38 cellular contexts compared by ENCODE assay signal in genomic region chr3:112096176-112096575, GRCh38. TPM values are rescaled to one million over a fixed set of nuclear protein-coding genes. Genes with fewer than 3 reads are reported as not detected.
DNase-seq lines count a peak whose midpoint lies in the region; FAIRE-seq and TF ChIP-seq lines count a peak whose summit lies in the region.
"Had no signal": no experiment of that assay in that cellular context is flagged by ENCODE, and none has a peak within 500 bp of the region (broad histone marks: within the 10 kb centered on the region; RNA-seq: fewer than 3 reads in every experiment).

No MANE protein-coding gene starts in this region.

- H3K27ac ChIP-seq in neural progenitor cell = no peak overlapping the region
- H3K27ac ChIP-seq: esophagus muscularis mucosa had no signal

- H3K27me3 ChIP-seq in neural progenitor cell = no peaks in the 10 kb centered on the region
- H3K27me3 ChIP-seq: body of pancreas, esophagus muscularis mucosa had no signal

- peak overlapping the region; percentile 39 for H3K27ac Mint-ChIP-seq in nephron progenitor cell
- no peak overlapping the region for H3K27ac Mint-ChIP-seq in neural progenitor cell
- H3K27ac Mint-ChIP-seq: activated CD4-positive, alpha-beta memory T cell treated with anti-CD3 and anti-CD28 coated beads for 36 hours; CD4-positive, alpha-beta T cell; endodermal cell had no signal

- no peak overlapping the region for H3K9ac ChIP-seq in neural progenitor cell

- no peak overlapping the region for H3K4me3 ChIP-seq in fibroblast of villous mesenchyme (ENCODE audit: low read depth, low read length)
- H3K4me3 ChIP-seq in neural progenitor cell = no peak overlapping the region
- H3K4me3 ChIP-seq: body of pancreas, esophagus muscularis mucosa, GM12878, PC-9 had no signal

- H3K27me3 Mint-ChIP-seq in nephron progenitor cell (ENCODE audit: low read depth, poor library complexity) (no peaks in the 10 kb centered on the region), neural progenitor cell (ENCODE audit: insufficient read depth, low read depth) (no peaks in the 10 kb centered on the region)
- H3K27me3 Mint-ChIP-seq: activated CD4-positive, alpha-beta memory T cell treated with anti-CD3 and anti-CD28 coated beads for 36 hours; CD4-positive, alpha-beta T cell; stimulated activated naive CD8-positive, alpha-beta T cell treated with anti-CD3 and anti-CD28 coated beads, Interleukin-15, amount 100 ng/mL, for 72 hours had no signal

- no peaks in the 10 kb centered on the region for H3K9me3 ChIP-seq in neural progenitor cell (ENCODE audit: low read depth)
- H3K9me3 ChIP-seq: body of pancreas, esophagus muscularis mucosa had no signal

- no peaks in the 10 kb centered on the region for H3K79me2 ChIP-seq in neural progenitor cell (ENCODE audit: low read depth)

- H3K4me2 ChIP-seq in neural progenitor cell = no peak overlapping the region

- no peaks in the 10 kb centered on the region for H3K36me3 ChIP-seq in neural progenitor cell
- H3K36me3 ChIP-seq: esophagus muscularis mucosa had no signal

- H3K36me3 Mint-ChIP-seq in nephron progenitor cell (ENCODE audit: low read depth) (peaks cover 72% of the 10 kb centered on the region), neural progenitor cell (peaks cover 3% of the 10 kb centered on the region)
- H3K36me3 Mint-ChIP-seq: activated CD4-positive, alpha-beta memory T cell treated with anti-CD3 and anti-CD28 coated beads for 36 hours had no signal

- no peaks in the 10 kb centered on the region for H4K20me1 ChIP-seq in neural progenitor cell (ENCODE audit: low read depth)

- H3K9me3 Mint-ChIP-seq in nephron progenitor cell (peaks cover 4% of the 10 kb centered on the region), neural progenitor cell (no peaks in the 10 kb centered on the region)
- H3K9me3 Mint-ChIP-seq: activated CD4-positive, alpha-beta memory T cell treated with anti-CD3 and anti-CD28 coated beads for 36 hours; CD4-positive, alpha-beta T cell; central memory CD8-positive, alpha-beta T cell; endodermal cell; stimulated activated naive CD8-positive, alpha-beta T cell treated with anti-CD3 and anti-CD28 coated beads, Interleukin-15, amount 100 ng/mL, for 72 hours had no signal

- H2AFZ ChIP-seq in neural progenitor cell (replicated peaks) = no peak overlapping the region
- H2AFZ ChIP-seq: PC-9 had no signal

- DNase-seq in ELR (ENCODE audit: low read depth) (peak; percentile 63), NCI-H226 (peak; percentile 93), fibroblast of villous mesenchyme (ENCODE audit: low read depth) (peak; percentile 64), nephron progenitor cell (no peak), GM19239 (ENCODE audit: insufficient read length, low spot score) (no peak), NCI-H1436 treated with DMSO at 0.1 percent for 48 hours (lab: John Stamatoyannopoulos, UW) (no peak), neural progenitor cell (ENCODE audit: low spot score) (no peak), NCI-H1694 treated with DMSO at 0.1 percent for 48 hours (lab: John Stamatoyannopoulos, UW) (no peak)
- DNase-seq: activated CD4-positive, alpha-beta memory T cell treated with anti-CD3 and anti-CD28 coated beads for 36 hours; activated CD4-positive, alpha-beta T cell treated with anti-CD3 and anti-CD28 coated beads for 1 hour; activated CD8-positive, alpha-beta memory T cell treated with anti-CD3 and anti-CD28 coated beads, Interleukin-2, amount 50 U/mL, for 4 hours; activated naive CD4-positive, alpha-beta T cell treated with Interleukin-2 at 50 U/mL for 16 hours; AML-193; body of pancreas; CD4-positive, alpha-beta T cell; dermis blood vessel endothelial cell; endodermal cell; HCEC 1CT; hippocampal formation; KG1; MM.1S; NCI-H1105 treated with DMSO at 0.1 percent for 48 hours; NCI-H2029 treated with DMSO at 0.1 percent for 48 hours; NCI-H526; PC-9; right cardiac atrium; Right ventricle myocardium superior; stimulated activated CD8-positive, alpha-beta memory T cell treated with anti-CD3 and anti-CD28 coated beads, Interleukin-4, amount 100 ng/mL, for 48 hours; stimulated activated naive CD8-positive, alpha-beta T cell treated with anti-CD3 and anti-CD28 coated beads, Interleukin-15, amount 100 ng/mL, for 72 hours; T-helper 2 cell had no signal

- H3K4me1 Mint-ChIP-seq in nephron progenitor cell (peaks cover 82% of the 10 kb centered on the region), neural progenitor cell (peaks cover 15% of the 10 kb centered on the region)
- H3K4me1 Mint-ChIP-seq: central memory CD8-positive, alpha-beta T cell had no signal

- no peak for TF ChIP-seq CTCF in fibroblast of villous mesenchyme (IDR thresholded peaks at IDR 0.05; ENCODE audit: insufficient read depth, low read depth, low read length)
- no peak for TF ChIP-seq CTCF in nephron progenitor cell (IDR thresholded peaks at IDR 0.05)
- no peak for TF ChIP-seq CTCF in neural progenitor cell (IDR thresholded peaks at IDR 0.05)

- H3F3A ChIP-seq in neural progenitor cell (ENCODE audit: low read depth) = peaks cover 12% of the 10 kb centered on the region

- H3K4me3 Mint-ChIP-seq in nephron progenitor cell (no peak overlapping the region), neural progenitor cell (no peak overlapping the region)
- H3K4me3 Mint-ChIP-seq: activated CD4-positive, alpha-beta memory T cell treated with anti-CD3 and anti-CD28 coated beads for 36 hours; CD4-positive, alpha-beta T cell; central memory CD8-positive, alpha-beta T cell; endodermal cell; stimulated activated naive CD8-positive, alpha-beta T cell treated with anti-CD3 and anti-CD28 coated beads, Interleukin-15, amount 100 ng/mL, for 72 hours had no signal

- peaks cover 20% of the 10 kb centered on the region for H3K4me1 ChIP-seq in neural progenitor cell

- no peak for FAIRE-seq in GM19239 (lab: Jason Lieb, UNC)
- FAIRE-seq: frontal cortex, GM12878 had no signal

RNA-seq across cellular contexts. Expression of gene C3orf52, which starts 10.0 kb away (rescaled TPM):
- total RNA-seq in fibroblast of villous mesenchyme = 5.2 and 7.3 TPM in 2 replicates
- 2.4 and 4.9 TPM in 2 replicates for total RNA-seq in neural progenitor cell (ENCODE audit: low replicate concordance)

RNA-seq across cellular contexts. Expression of gene GCSAM, which starts 36.9 kb away (rescaled TPM):
- total RNA-seq in fibroblast of villous mesenchyme (not detected in 2 replicates), neural progenitor cell (ENCODE audit: low replicate concordance) (not detected in 2 replicates)
- total RNA-seq: A673, body of pancreas, Daoy, dermis blood vessel endothelial cell, endodermal cell, frontal cortex, mesenteric fat pad, myocyte, PC-9, Right ventricle myocardium superior had no signal

Comparison
In these comparisons a context has a peak if more than half of its experiments do, and no peak if none do; other contexts are left out.
1. DNase-seq: peak in ELR (single experiment), NCI-H226 (single experiment) and fibroblast of villous mesenchyme (single experiment); none in nephron progenitor cell (single experiment), GM19239 (single experiment), NCI-H1436 treated with DMSO at 0.1 percent for 48 hours (single experiment), neural progenitor cell (single experiment) and NCI-H1694 treated with DMSO at 0.1 percent for 48 hours (single experiment).